21 cellular contexts compared by ENCODE assay signal in genomic region chr18:31720867-31721266, GRCh38. TPM values are rescaled to one million over a fixed set of nuclear protein-coding genes. Genes with fewer than 3 reads are reported as not detected.
"Had no signal": no experiment of that assay in that cellular context is flagged by ENCODE, and none has a peak within 500 bp of the region (broad histone marks: within the 10 kb centered on the region; RNA-seq: fewer than 3 reads in every experiment).

No MANE protein-coding gene starts in this region.

- H3K4me3 ChIP-seq: body of pancreas, coronary artery, mucosa of descending colon, neural progenitor cell, prostate gland, SK-N-MC, skin epidermis, tibial nerve had no signal

- H3K27me3 ChIP-seq: body of pancreas, foreskin keratinocyte, neural progenitor cell, tibial nerve had no signal

- H3K27ac ChIP-seq: body of pancreas, coronary artery, foreskin keratinocyte, neural progenitor cell, prostate gland, SK-N-MC, skin epidermis, tibial nerve had no signal

- ATAC-seq: activated CD4-positive, alpha-beta T cell treated with anti-CD3 and anti-CD28 coated beads for 36 hours; body of pancreas; esophagus mucosa; foreskin keratinocyte; left lobe of liver; mucosa of descending colon; naive thymus-derived CD4-positive, alpha-beta T cell had no signal

- H3K36me3 ChIP-seq: neural progenitor cell, prostate gland, tibial nerve had no signal

- H3K4me1 ChIP-seq: foreskin keratinocyte, neural progenitor cell, prostate gland had no signal

- DNase-seq: activated CD4-positive, alpha-beta T cell treated with anti-CD3 and anti-CD28 coated beads for 36 hours; activated CD4-positive, alpha-beta T cell treated with anti-CD3 and anti-CD28 coated beads, Interleukin-2, amount 50 U/mL, for 48 hours; activated T-cell treated with anti-CD3 and anti-CD28 coated beads for 4 hours; amygdala; body of pancreas; hypothalamus; kidney; mucosa of descending colon; naive thymus-derived CD4-positive, alpha-beta T cell; right cardiac atrium had no signal

- H3K9me3 ChIP-seq: prostate gland had no signal

RNA-seq across cellular contexts. Expression of gene SLC25A52, which starts 39.8 kb away (rescaled TPM):
- total RNA-seq: activated CD4-positive, alpha-beta T cell treated with anti-CD3 and anti-CD28 coated beads for 36 hours; activated T-helper 1 cell treated with anti-CD3 and anti-CD28 coated beads, Interleukin-12 subunit alpha, Interleukin-12 subunit beta, Interleukin-2, Interleukin-4 antibody, amounts not matched to agents 30 ng/mL and 10 ng/mL and 1 ng/mL, durations not matched to agents 14 hours and 24 hours and 36 hours; body of pancreas; esophagus mucosa; foreskin keratinocyte; kidney; left lobe of liver; mucosa of descending colon; naive thymus-derived CD4-positive, alpha-beta T cell; osteoblast; tibial nerve had no signal
